In the genomic region with DNA sequence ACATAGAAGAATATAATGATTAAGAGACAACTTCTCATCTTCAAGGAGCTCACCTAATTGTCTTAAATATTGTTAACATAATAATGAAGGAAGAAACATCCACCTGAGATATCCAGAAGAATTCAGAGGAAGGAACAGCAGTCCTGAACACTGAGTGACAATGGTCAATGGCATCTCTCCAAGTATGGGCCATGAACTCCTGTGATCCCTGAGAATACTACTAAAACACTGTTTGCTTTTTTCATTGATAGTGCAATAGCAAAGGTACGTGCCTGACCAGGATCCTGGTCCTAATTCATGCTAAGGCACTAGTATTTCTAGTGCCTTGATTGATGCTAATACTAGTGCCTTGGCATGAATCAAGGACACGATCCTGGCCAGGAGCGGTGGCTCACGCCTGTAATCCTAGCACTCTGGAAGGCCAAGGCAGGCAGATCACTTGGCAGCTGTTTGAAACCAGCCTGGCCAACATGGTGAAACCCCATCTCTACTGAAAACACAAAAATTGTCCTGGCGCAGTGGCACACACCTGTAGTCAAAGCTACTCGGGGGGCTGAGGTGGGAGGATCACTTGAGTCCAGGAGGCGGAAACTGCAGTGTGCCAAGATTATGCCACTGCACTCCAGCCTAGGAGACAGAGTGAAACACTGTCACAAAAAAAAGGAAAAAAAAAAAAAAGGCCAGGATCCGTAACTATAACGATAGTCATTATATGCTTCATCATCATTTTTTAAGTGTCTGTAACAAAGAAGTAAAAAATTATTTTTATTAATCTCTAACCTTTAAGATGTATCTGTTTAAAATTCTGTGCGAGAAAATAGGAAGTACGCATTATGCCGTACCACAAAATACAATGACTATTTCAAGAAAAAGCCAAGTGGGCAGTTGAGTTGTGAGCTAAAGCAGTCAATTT, we compare ENCODE assay signal across 21 cellular contexts. TPM values are rescaled to one million over a fixed set of nuclear protein-coding genes. Genes with fewer than 3 reads are reported as not detected.
DNase-seq lines count a peak whose midpoint lies in the region; ATAC-seq and TF ChIP-seq lines count a peak whose summit lies in the region.
"Had no signal": no experiment of that assay in that cellular context is flagged by ENCODE, and none has a peak within 500 bp of the region (broad histone marks: within the 10 kb centered on the region; RNA-seq: fewer than 3 reads in every experiment).

No MANE protein-coding gene starts in this region.

- no peak overlapping the region for H2AFZ ChIP-seq in neuronal stem cell (ENCODE audit: low read length)

- no peaks in the 10 kb centered on the region for H3K9me3 ChIP-seq in CD4-positive, alpha-beta T cell (ENCODE audit: control insufficient read depth, low read length)
- H3K9me3 ChIP-seq in neuronal stem cell (replicated peaks in 1 of 2; ENCODE audit: control insufficient read depth in 2 of 2, insufficient read depth in 1 of 2, low read depth in 1 of 2, low read length in 2 of 2) = no peaks in the 10 kb centered on the region
- H3K9me3 ChIP-seq: mucosa of descending colon, tibial nerve had no signal

- H3K18ac ChIP-seq in neuronal stem cell (ENCODE audit: low read length) = no peak overlapping the region

- no peak overlapping the region for H2BK12ac ChIP-seq in neuronal stem cell (ENCODE audit: low read length)

- no peak overlapping the region for H3K27ac ChIP-seq in CD4-positive, alpha-beta T cell (ENCODE audit: low read depth, low read length)
- no peak overlapping the region for H3K27ac ChIP-seq in neuronal stem cell (replicated peaks; ENCODE audit: low read length)

- H2AK5ac ChIP-seq in neuronal stem cell (ENCODE audit: low read depth, low read length) = no peak overlapping the region

- H3K4me3 ChIP-seq in LNCaP clone FGC (ENCODE audit: low read depth, low read length) (no peak overlapping the region), neuronal stem cell (ENCODE audit: low read length in 2 of 2) (no peak overlapping the region)
- H3K4me3 ChIP-seq: mucosa of descending colon, tibial nerve had no signal

- no peak overlapping the region for H4K91ac ChIP-seq in neuronal stem cell (ENCODE audit: low read depth, low read length, poor library complexity)

- no peak overlapping the region for H2BK120ac ChIP-seq in neuronal stem cell (ENCODE audit: low read depth, low read length)

- no peaks in the 10 kb centered on the region for H3K9me3 Mint-ChIP-seq in CD4-positive, alpha-beta T cell
- no peaks in the 10 kb centered on the region for H3K9me3 Mint-ChIP-seq in activated CD4-positive, alpha-beta T cell treated with anti-CD3 and anti-CD28 coated beads, Interleukin-2, amount 10 ng/mL, durations not matched to agents 7 days and 5 days
- H3K9me3 Mint-ChIP-seq: activated naive CD8-positive, alpha-beta T cell treated with anti-CD3 and anti-CD28 coated beads, Interleukin-2, amount 10 ng/mL, durations not matched to agents 7 days and 5 days; brain; dendritic cell treated with granulocyte-macrophage colony-stimulating factor and Interleukin-4, amounts not matched to agents 40 ng/mL and 50 ng/mL, for 4 days; immature natural killer cell had no signal

- H3K14ac ChIP-seq in neuronal stem cell (ENCODE audit: low read length) = no peak overlapping the region

- H3K27me3 Mint-ChIP-seq in CD4-positive, alpha-beta T cell = no peaks in the 10 kb centered on the region
- H3K27me3 Mint-ChIP-seq in activated CD4-positive, alpha-beta T cell treated with anti-CD3 and anti-CD28 coated beads, Interleukin-2, amount 10 ng/mL, durations not matched to agents 7 days and 5 days = no peaks in the 10 kb centered on the region
- H3K27me3 Mint-ChIP-seq: activated CD4-positive, alpha-beta T cell treated with anti-CD3 and anti-CD28 coated beads for 36 hours; activated naive CD8-positive, alpha-beta T cell treated with anti-CD3 and anti-CD28 coated beads, Interleukin-2, amount 10 ng/mL, durations not matched to agents 7 days and 5 days; brain; dendritic cell treated with granulocyte-macrophage colony-stimulating factor and Interleukin-4, amounts not matched to agents 40 ng/mL and 50 ng/mL, for 4 days had no signal

- H3K23ac ChIP-seq in neuronal stem cell (ENCODE audit: low read depth, low read length, poor library complexity) = no peak overlapping the region

- no peaks in the 10 kb centered on the region for H3K27me3 ChIP-seq in CD4-positive, alpha-beta T cell (ENCODE audit: control insufficient read depth, insufficient read depth, low read length)
- no peaks in the 10 kb centered on the region for H3K27me3 ChIP-seq in neuronal stem cell (ENCODE audit: control insufficient read depth in 3 of 3, insufficient read depth in 3 of 3, low read depth in 1 of 3, low read length in 3 of 3)
- H3K27me3 ChIP-seq: tibial nerve had no signal

- H3K79me1 ChIP-seq in neuronal stem cell (ENCODE audit: low read depth, low read length) = peaks cover 3% of the 10 kb centered on the region

- H2BK5ac ChIP-seq in neuronal stem cell (ENCODE audit: low read length) = no peak overlapping the region

- no peak for ATAC-seq in CD4-positive, alpha-beta T cell (ENCODE audit: poor library complexity)
- no peak for ATAC-seq in GM18861 (IDR thresholded peaks at IDR 0.05; ENCODE audit: unreplicated experiment)
- ATAC-seq: activated CD4-positive, alpha-beta T cell treated with anti-CD3 and anti-CD28 coated beads for 36 hours; mucosa of descending colon had no signal

- H3K36me3 ChIP-seq in neuronal stem cell (replicated peaks in 1 of 2; ENCODE audit: control insufficient read depth in 2 of 2, insufficient read depth in 2 of 2, low read length in 2 of 2) = peaks cover 0 to 3% of the 10 kb centered on the region in 2 donors
- H3K36me3 ChIP-seq: tibial nerve had no signal

- no peak for DNase-seq in CD4-positive, alpha-beta T cell
- DNase-seq in LNCaP clone FGC (ENCODE audit: low read depth) = peak; percentile 60
- DNase-seq in dermis blood vessel endothelial cell = peak; percentile 26
- DNase-seq in neuronal stem cell (ENCODE audit: low spot score) = no peak
- no peak for DNase-seq in activated CD4-positive, alpha-beta T cell treated with anti-CD3 and anti-CD28 coated beads, Interleukin-2, amount 10 ng/mL, durations not matched to agents 7 days and 5 days
- no peak for DNase-seq in posterior cingulate gyrus
- DNase-seq: activated CD4-positive, alpha-beta T cell treated with anti-CD3 and anti-CD28 coated beads for 36 hours; activated naive CD8-positive, alpha-beta T cell treated with anti-CD3 and anti-CD28 coated beads, Interleukin-2, amount 10 ng/mL, durations not matched to agents 7 days and 5 days; COR-L47; immature natural killer cell; Kasumi-1; mucosa of descending colon; NCI-H1105 treated with DMSO at 0.1 percent for 48 hours; NCI-H524; stimulated activated CD4-positive, alpha-beta T cell treated with anti-CD3 and anti-CD28 coated beads, Interleukin-1b, Interleukin-23, amount 100 ng/mL, for 48 hours; stimulated activated naive CD4-positive, alpha-beta T cell treated with Interleukin-2 at 50 U/mL for 16 hours; SW 1271 had no signal

- CTCF ChIA-PET in CD4-positive, alpha-beta T cell (lab: Charles Lee) = interaction anchor here (0.8 kb wide), 1 partner anchor 9 kb away, joined by 3 read pairs; no protein-coding TSS in a partner anchor
- CTCF ChIA-PET in activated CD4-positive, alpha-beta T cell treated with anti-CD3 and anti-CD28 coated beads, Interleukin-2, amount 10 ng/mL, durations not matched to agents 7 days and 5 days (lab: Charles Lee) = no interaction called here

- H2BK15ac ChIP-seq in neuronal stem cell (ENCODE audit: low read length) = no peak overlapping the region

- intact Hi-C loops in CD4-positive, alpha-beta T cell (cut with DNase I, micrococcal nuclease) = loop anchor here (5.0 kb wide), 2 partner anchors 187 to 357 kb away; no protein-coding TSS in a partner anchor
- intact Hi-C loops in posterior cingulate gyrus (cut with DNase I) = loop anchor here (10.0 kb wide), 1 partner anchor 355 kb away; no protein-coding TSS in a partner anchor

- WGBS in neuronal stem cell (ENCODE audit: extremely low coverage in 2 of 2, insufficient read length in 2 of 2, insufficient replicate concordance in 1 of 2), 2 donors = no CpG with 5 or more reads among the region's 12 CpGs

- H3K4me1 ChIP-seq in neuronal stem cell (ENCODE audit: control insufficient read depth in 2 of 2, insufficient read depth in 1 of 2, low read depth in 1 of 2, low read length in 2 of 2) = no peaks in the 10 kb centered on the region
- H3K4me1 ChIP-seq: tibial nerve had no signal

- no peak overlapping the region for H3K4me2 ChIP-seq in neuronal stem cell (ENCODE audit: insufficient read depth, low read length, poor library complexity, severe bottlenecking)

- no peak overlapping the region for H4K8ac ChIP-seq in neuronal stem cell (ENCODE audit: low read depth, low read length)

- H3K9ac ChIP-seq in neuronal stem cell (ENCODE audit: low read depth, low read length, poor library complexity) = peak overlapping the region; percentile 5

- peaks cover 44% of the 10 kb centered on the region for H3K4me1 Mint-ChIP-seq in CD4-positive, alpha-beta T cell (ENCODE audit: low read depth)
- H3K4me1 Mint-ChIP-seq in activated CD4-positive, alpha-beta T cell treated with anti-CD3 and anti-CD28 coated beads, Interleukin-2, amount 10 ng/mL, durations not matched to agents 7 days and 5 days = peaks cover 25% of the 10 kb centered on the region

- POLR2A ChIA-PET in CD4-positive, alpha-beta T cell (lab: Charles Lee) = interaction anchor here (0.6 to 2.7 kb wide), 2 partner anchors 12 to 228 kb away, joined by 3 to 8 read pairs; no protein-coding TSS in a partner anchor
- POLR2A ChIA-PET in activated CD4-positive, alpha-beta T cell treated with anti-CD3 and anti-CD28 coated beads, Interleukin-2, amount 10 ng/mL, durations not matched to agents 7 days and 5 days (lab: Charles Lee) = no interaction called here

- no peak overlapping the region for H3K4me3 Mint-ChIP-seq in CD4-positive, alpha-beta T cell
- no peak overlapping the region for H3K4me3 Mint-ChIP-seq in activated CD4-positive, alpha-beta T cell treated with anti-CD3 and anti-CD28 coated beads, Interleukin-2, amount 10 ng/mL, durations not matched to agents 7 days and 5 days
- H3K4me3 Mint-ChIP-seq: activated CD4-positive, alpha-beta T cell treated with anti-CD3 and anti-CD28 coated beads for 36 hours; activated naive CD8-positive, alpha-beta T cell treated with anti-CD3 and anti-CD28 coated beads, Interleukin-2, amount 10 ng/mL, durations not matched to agents 7 days and 5 days; brain; dendritic cell treated with granulocyte-macrophage colony-stimulating factor and Interleukin-4, amounts not matched to agents 40 ng/mL and 50 ng/mL, for 4 days; immature natural killer cell had no signal

- no peaks in the 10 kb centered on the region for H3K36me3 Mint-ChIP-seq in CD4-positive, alpha-beta T cell (ENCODE audit: low read depth)
- no peaks in the 10 kb centered on the region for H3K36me3 Mint-ChIP-seq in activated CD4-positive, alpha-beta T cell treated with anti-CD3 and anti-CD28 coated beads, Interleukin-2, amount 10 ng/mL, durations not matched to agents 7 days and 5 days (ENCODE audit: low read depth)
- H3K36me3 Mint-ChIP-seq: brain, immature natural killer cell had no signal

- no peak overlapping the region for H3K4ac ChIP-seq in neuronal stem cell (ENCODE audit: low read length)

- no peak for TF ChIP-seq CTCF in CD4-positive, alpha-beta T cell (IDR thresholded peaks at IDR 0.05)
- TF ChIP-seq CTCF in LNCaP clone FGC (IDR thresholded peaks at IDR 0.05; ENCODE audit: control insufficient read depth, extremely low read depth, insufficient read depth) = no peak

- peak overlapping the region; percentile 15 for H3K27ac Mint-ChIP-seq in CD4-positive, alpha-beta T cell
- no peak overlapping the region for H3K27ac Mint-ChIP-seq in activated CD4-positive, alpha-beta T cell treated with anti-CD3 and anti-CD28 coated beads, Interleukin-2, amount 10 ng/mL, durations not matched to agents 7 days and 5 days
- H3K27ac Mint-ChIP-seq: activated CD4-positive, alpha-beta T cell treated with anti-CD3 and anti-CD28 coated beads for 36 hours; activated naive CD8-positive, alpha-beta T cell treated with anti-CD3 and anti-CD28 coated beads, Interleukin-2, amount 10 ng/mL, durations not matched to agents 7 days and 5 days; dendritic cell treated with granulocyte-macrophage colony-stimulating factor and Interleukin-4, amounts not matched to agents 40 ng/mL and 50 ng/mL, for 4 days had no signal

RNA-seq across cellular contexts. Expression of a gene that starts 49.1 kb away (rescaled TPM):
- 10 to 100 TPM; 39.9 to 40.9 TPM for total RNA-seq in CD4-positive, alpha-beta T cell
- 59.2 and 97.9 TPM in 2 replicates for total RNA-seq in dermis blood vessel endothelial cell
- polyA plus RNA-seq in neuronal stem cell (2013, experiment 1 of 2) = 36.6 TPM
- 37.6 TPM for polyA plus RNA-seq in neuronal stem cell (2013, experiment 2 of 2)
- total RNA-seq in activated CD4-positive, alpha-beta T cell treated with anti-CD3 and anti-CD28 coated beads, Interleukin-2, amount 10 ng/mL, durations not matched to agents 7 days and 5 days = 10 to 100 TPM; 48.5 to 53.6 TPM

Comparison
In these comparisons a context has a peak if more than half of its experiments do, and no peak if none do; other contexts are left out.
1. DNase-seq: peak in LNCaP clone FGC (single experiment) and dermis blood vessel endothelial cell (single experiment); none in CD4-positive, alpha-beta T cell (0 of 10), neuronal stem cell (single experiment), activated CD4-positive, alpha-beta T cell treated with anti-CD3 and anti-CD28 coated beads, Interleukin-2, amount 10 ng/mL, durations not matched to agents 7 days and 5 days (single experiment) and posterior cingulate gyrus (0 of 10).